23 cellular contexts compared by ENCODE assay signal in genomic region chr10:3074985-3075600, GRCh38. TPM values are rescaled to one million over a fixed set of nuclear protein-coding genes. Genes with fewer than 3 reads are reported as not detected.
DNase-seq lines count a peak whose midpoint lies in the region; ATAC-seq and TF ChIP-seq lines count a peak whose summit lies in the region.
"Had no signal": no experiment of that assay in that cellular context is flagged by ENCODE, and none has a peak within 500 bp of the region (broad histone marks: within the 10 kb centered on the region; RNA-seq: fewer than 3 reads in every experiment).

No MANE protein-coding gene starts in this region.

- 88% methylated on average over 10 of the region's 10 CpGs for WGBS in right cardiac atrium
- WGBS in hepatocyte (ENCODE audit: low lambda C conversion rate, missing lambda C conversion rate): 61% methylated on average over 10 of the region's 10 CpGs

- ATAC-seq in right cardiac atrium (no peak), esophagus mucosa (no peak)

- intact Hi-C loops in right cardiac atrium (cut with DNase I): no loop called here
- intact Hi-C loops in activated T-helper 1 cell treated with anti-CD3 and anti-CD28 coated beads, Interleukin-12 subunit alpha, Interleukin-12 subunit beta, Interleukin-2, Interleukin-4 antibody, amounts not matched to agents 30 ng/mL and 10 ng/mL and 1 ng/mL, durations not matched to agents 14 hours and 24 hours and 36 hours (cut with micrococcal nuclease): no loop called here

- no peak overlapping the region for H3K4me2 ChIP-seq in hepatocyte

- no peak overlapping the region for H3K4me3 ChIP-seq in cardiac muscle cell
- no peak overlapping the region for H3K4me3 ChIP-seq in right cardiac atrium (ENCODE audit: low read length)
- H3K4me3 ChIP-seq in hepatocyte: no peak overlapping the region
- H3K4me3 ChIP-seq: BLaER1 treated with 17β-estradiol and CSF1 and Interleukin-3, amounts not matched to agents 10 nM and 100 nM; K562 had no signal

- H3K4me1 ChIP-seq in cardiac muscle cell (ENCODE audit: low read depth) (peaks cover 52% of the 10 kb centered on the region), right cardiac atrium (ENCODE audit: control insufficient read depth, insufficient read depth, low read length) (no peaks in the 10 kb centered on the region), hepatocyte (ENCODE audit: insufficient read depth) (peaks cover 6% of the 10 kb centered on the region)

- H3K36me3 ChIP-seq in cardiac muscle cell: peaks cover 12% of the 10 kb centered on the region
- H3K36me3 ChIP-seq in hepatocyte (replicated peaks; ENCODE audit: insufficient read depth, low read depth): no peaks in the 10 kb centered on the region

- DNase-seq in cardiac muscle cell (ENCODE audit: low read depth in 1 of 2, low spot score in 1 of 2) (no peak), right cardiac atrium (no peak), islet precursor cell (peak; percentile 52), type B pancreatic cell (ENCODE audit: extremely low spot score, unreplicated experiment) (no peak), hepatocyte (ENCODE audit: low spot score) (no peak)
- DNase-seq in activated T-helper 1 cell treated with anti-CD3 and anti-CD28 coated beads, Interleukin-12 subunit alpha, Interleukin-12 subunit beta, Interleukin-2, Interleukin-4 antibody, amounts not matched to agents 30 ng/mL and 10 ng/mL and 1 ng/mL, durations not matched to agents 14 hours and 24 hours and 36 hours (ENCODE audit: low spot score): no peak
- DNase-seq in stimulated activated CD4-positive, alpha-beta T cell treated with anti-CD3 and anti-CD28 coated beads, Interleukin-4, amount 100 ng/mL, for 4 hours: no peak
- DNase-seq: 8988T; CD4-positive, alpha-beta memory T cell; DND-41; GDM1; MM.1S; NCI-H1048; NCI-H1436; NCI-H187 treated with DMSO at 0.1 percent for 48 hours; NCI-H2227 treated with DMSO at 0.1 percent for 48 hours; NCI-H524; NCI-H774; NK-92 treated with Interleukin-12 subunit alpha and Interleukin-12 subunit beta, amount 100 ng/mL, for 24 hours had no signal

- no peaks in the 10 kb centered on the region for H3K27me3 ChIP-seq in cardiac muscle cell
- H3K27me3 ChIP-seq in right cardiac atrium (ENCODE audit: control insufficient read depth, insufficient read depth): no peaks in the 10 kb centered on the region
- H3K27me3 ChIP-seq in hepatocyte: no peaks in the 10 kb centered on the region
- H3K27me3 ChIP-seq: BLaER1 treated with 17β-estradiol and CSF1 and Interleukin-3, amounts not matched to agents 10 nM and 100 nM had no signal

- no peaks in the 10 kb centered on the region for H3K9me3 Mint-ChIP-seq in activated T-helper 1 cell treated with anti-CD3 and anti-CD28 coated beads, Interleukin-12 subunit alpha, Interleukin-12 subunit beta, Interleukin-2, Interleukin-4 antibody, amounts not matched to agents 30 ng/mL and 10 ng/mL and 1 ng/mL, durations not matched to agents 14 hours and 24 hours and 36 hours
- H3K9me3 Mint-ChIP-seq in type B pancreatic cell: no peaks in the 10 kb centered on the region
- H3K9me3 Mint-ChIP-seq: CD4-positive, alpha-beta memory T cell had no signal

- H3K27ac ChIP-seq in cardiac muscle cell (peak overlapping the region; percentile 61), right cardiac atrium (ENCODE audit: low read length) (no peak overlapping the region), hepatocyte (no peak overlapping the region)
- H3K27ac ChIP-seq: HL-60 had no signal

- no peak overlapping the region for H3K4me3 Mint-ChIP-seq in activated T-helper 1 cell treated with anti-CD3 and anti-CD28 coated beads, Interleukin-12 subunit alpha, Interleukin-12 subunit beta, Interleukin-2, Interleukin-4 antibody, amounts not matched to agents 30 ng/mL and 10 ng/mL and 1 ng/mL, durations not matched to agents 14 hours and 24 hours and 36 hours
- H3K4me3 Mint-ChIP-seq in type B pancreatic cell: peak overlapping the region; percentile 68
- H3K4me3 Mint-ChIP-seq: CD4-positive, alpha-beta memory T cell had no signal

- H3K27me3 Mint-ChIP-seq in activated T-helper 1 cell treated with anti-CD3 and anti-CD28 coated beads, Interleukin-12 subunit alpha, Interleukin-12 subunit beta, Interleukin-2, Interleukin-4 antibody, amounts not matched to agents 30 ng/mL and 10 ng/mL and 1 ng/mL, durations not matched to agents 14 hours and 24 hours and 36 hours (ENCODE audit: insufficient read depth): no peaks in the 10 kb centered on the region
- H3K27me3 Mint-ChIP-seq in type B pancreatic cell: peaks cover 3% of the 10 kb centered on the region
- H3K27me3 Mint-ChIP-seq: CD4-positive, alpha-beta memory T cell had no signal

- no peaks in the 10 kb centered on the region for H4K20me1 ChIP-seq in hepatocyte (ENCODE audit: insufficient read depth, poor library complexity, severe bottlenecking)

- H3K36me3 Mint-ChIP-seq in activated T-helper 1 cell treated with anti-CD3 and anti-CD28 coated beads, Interleukin-12 subunit alpha, Interleukin-12 subunit beta, Interleukin-2, Interleukin-4 antibody, amounts not matched to agents 30 ng/mL and 10 ng/mL and 1 ng/mL, durations not matched to agents 14 hours and 24 hours and 36 hours (ENCODE audit: low read depth): peaks cover 52% of the 10 kb centered on the region
- H3K36me3 Mint-ChIP-seq in type B pancreatic cell: peaks cover 5% of the 10 kb centered on the region

- H3K9me3 ChIP-seq in cardiac muscle cell (ENCODE audit: low read depth) (no peaks in the 10 kb centered on the region), right cardiac atrium (ENCODE audit: control insufficient read depth, low read length) (no peaks in the 10 kb centered on the region), hepatocyte (ENCODE audit: low read depth) (no peaks in the 10 kb centered on the region)
- H3K9me3 ChIP-seq: BLaER1 treated with 17β-estradiol and CSF1 and Interleukin-3, amounts not matched to agents 10 nM and 100 nM had no signal

- H3K79me2 ChIP-seq in hepatocyte: peaks cover under 1% of the 10 kb centered on the region

- H3K9me2 ChIP-seq in hepatocyte (replicated peaks; ENCODE audit: insufficient read depth): no peaks in the 10 kb centered on the region

- no peak overlapping the region for H2AFZ ChIP-seq in hepatocyte

- TF ChIP-seq CTCF in cardiac muscle cell (IDR thresholded peaks at IDR 0.05; ENCODE audit: low read depth, low read length) (no peak), type B pancreatic cell (conservative IDR thresholded peaks at IDR 0.05) (no peak), hepatocyte (IDR thresholded peaks at IDR 0.05; ENCODE audit: poor library complexity) (no peak)

- peaks cover 71% of the 10 kb centered on the region for H3K4me1 Mint-ChIP-seq in activated T-helper 1 cell treated with anti-CD3 and anti-CD28 coated beads, Interleukin-12 subunit alpha, Interleukin-12 subunit beta, Interleukin-2, Interleukin-4 antibody, amounts not matched to agents 30 ng/mL and 10 ng/mL and 1 ng/mL, durations not matched to agents 14 hours and 24 hours and 36 hours (ENCODE audit: low read depth)
- peaks cover 36% of the 10 kb centered on the region for H3K4me1 Mint-ChIP-seq in type B pancreatic cell (ENCODE audit: unreplicated experiment)

- H3K27ac Mint-ChIP-seq in activated T-helper 1 cell treated with anti-CD3 and anti-CD28 coated beads, Interleukin-12 subunit alpha, Interleukin-12 subunit beta, Interleukin-2, Interleukin-4 antibody, amounts not matched to agents 30 ng/mL and 10 ng/mL and 1 ng/mL, durations not matched to agents 14 hours and 24 hours and 36 hours: peak overlapping the region; percentile 5
- H3K27ac Mint-ChIP-seq in type B pancreatic cell: no peak overlapping the region

RNA-seq across cellular contexts. Expression of gene PFKP, which starts 7.7 kb away (rescaled TPM):
- total RNA-seq in cardiac muscle cell (639 and 805 TPM in 2 replicates), right cardiac atrium (100 to 1,000 TPM in 3 of 4 donors, 10 to 100 TPM in 1; 88.7 to 120 (median 114) TPM), type B pancreatic cell (ENCODE audit: low replicate concordance) (48.8 and 52.0 TPM in 2 replicates), esophagus mucosa (78.2 TPM), hepatocyte (17.5 and 24.6 TPM in 2 replicates)
- polyA plus RNA-seq in cardiac muscle cell (677 and 781 TPM in 2 replicates), right cardiac atrium (86.8 TPM), hepatocyte (48.9 and 56.0 TPM in 2 replicates)
- 264 and 267 TPM in 2 replicates for total RNA-seq in activated T-helper 1 cell treated with anti-CD3 and anti-CD28 coated beads, Interleukin-12 subunit alpha, Interleukin-12 subunit beta, Interleukin-2, Interleukin-4 antibody, amounts not matched to agents 30 ng/mL and 10 ng/mL and 1 ng/mL, durations not matched to agents 14 hours and 24 hours and 36 hours
